Comparison of ENCODE assay signal across 8 cellular contexts in genomic region chr22:23520875-23521441, GRCh38.
DNase-seq lines count a peak whose midpoint lies in the region; ATAC-seq, FAIRE-seq and TF ChIP-seq lines count a peak whose summit lies in the region.

No MANE protein-coding gene starts in this region.

- H3K36me3 ChIP-seq in HUES48 (ENCODE audit: control insufficient read depth, insufficient read depth, low read length) = no peaks in the 10 kb centered on the region

- H3K9me3 ChIP-seq in HUES48 (ENCODE audit: control insufficient read depth, insufficient read depth, low read length) = no peaks in the 10 kb centered on the region

- FAIRE-seq in D721Med (lab: Jason Lieb, UNC) = no peak

- H3K27me3 Mint-ChIP-seq in stimulated activated naive B cell treated with anti-CD40 and anti-IgM and Interleukin-4, amounts not matched to agents 10 μg/mL and 1 μg/mL and 100 μg/mL, for 72 hours = peaks cover 23 to 27% of the 10 kb centered on the region in 2 donors

- H3K4me1 ChIP-seq in HUES48 (ENCODE audit: control insufficient read depth, insufficient read depth, low read length) = peaks cover 10% of the 10 kb centered on the region

- peak overlapping the region; percentile 90 for H3K27ac ChIP-seq in HUES48 (ENCODE audit: low read depth, low read length)

- H3K27ac Mint-ChIP-seq in stimulated activated naive B cell treated with anti-CD40 and anti-IgM and Interleukin-4, amounts not matched to agents 10 μg/mL and 1 μg/mL and 100 μg/mL, for 72 hours = no peak overlapping the region

- no peaks in the 10 kb centered on the region for H3K9me3 Mint-ChIP-seq in stimulated activated naive B cell treated with anti-CD40 and anti-IgM and Interleukin-4, amounts not matched to agents 10 μg/mL and 1 μg/mL and 100 μg/mL, for 72 hours

- H3K36me3 Mint-ChIP-seq in stimulated activated naive B cell treated with anti-CD40 and anti-IgM and Interleukin-4, amounts not matched to agents 10 μg/mL and 1 μg/mL and 100 μg/mL, for 72 hours = no peaks in the 10 kb centered on the region

- peaks cover 0 to 5% of the 10 kb centered on the region in 2 donors for H3K4me1 Mint-ChIP-seq in stimulated activated naive B cell treated with anti-CD40 and anti-IgM and Interleukin-4, amounts not matched to agents 10 μg/mL and 1 μg/mL and 100 μg/mL, for 72 hours

- peaks cover 57% of the 10 kb centered on the region for H3K27me3 ChIP-seq in HUES48 (ENCODE audit: control insufficient read depth, insufficient read depth, low read length)

- in situ Hi-C loops in astrocyte of the spinal cord (cut with HindIII; ENCODE audit: low sequenced_read_pairs) = no loop called here

- peak overlapping the region; percentile 57 to 68 for H3K4me3 Mint-ChIP-seq in stimulated activated naive B cell treated with anti-CD40 and anti-IgM and Interleukin-4, amounts not matched to agents 10 μg/mL and 1 μg/mL and 100 μg/mL, for 72 hours

- DNase-seq in AG09309 (ENCODE audit: low read depth) = no peak
- DNase-seq in astrocyte of the spinal cord (ENCODE audit: low read depth, low spot score) = peak; percentile 46
- peak; percentile 52 for DNase-seq in iPS-NIHi11 (ENCODE audit: low spot score)
- DNase-seq in stimulated activated naive B cell treated with anti-CD40 and anti-IgM and Interleukin-4, amounts not matched to agents 10 μg/mL and 1 μg/mL and 100 μg/mL, for 72 hours = no peak
- DNase-seq in D721Med (ENCODE audit: insufficient read length, low spot score) = no peak
- DNase-seq in CD1c-positive myeloid dendritic cell (ENCODE audit: extremely low spot score) = no peak

- H3K9ac ChIP-seq in HUES48 (ENCODE audit: low read depth, low read length) = peak overlapping the region; percentile 67

- H3K4me3 ChIP-seq in AG09309 (ENCODE audit: control insufficient read depth, low read depth, low read length) (peak overlapping the region; percentile 45), HUES48 (ENCODE audit: low read depth, low read length) (peak overlapping the region; percentile 58), astrocyte of the spinal cord (ENCODE audit: low read depth, low read length) (peak overlapping the region; percentile 22)

- ATAC-seq in stimulated activated naive B cell treated with anti-CD40 and anti-IgM and Interleukin-4, amounts not matched to agents 10 μg/mL and 1 μg/mL and 100 μg/mL, for 72 hours (replicated peaks) = no peak
- no peak for ATAC-seq in HG03469 (IDR thresholded peaks at IDR 0.05; ENCODE audit: unreplicated experiment)

- TF ChIP-seq CTCF in AG09309 (IDR thresholded peaks at IDR 0.05; ENCODE audit: control insufficient read depth, insufficient read depth, low read depth, low read length, missing control alignments) (no peak), astrocyte of the spinal cord (IDR thresholded peaks at IDR 0.05; ENCODE audit: low read depth, low read length) (no peak), D721Med (IDR thresholded peaks at IDR 0.05; ENCODE audit: insufficient read depth, missing control alignments) (no peak)

Comparison
In these comparisons a context has a peak if more than half of its experiments do, and no peak if none do; other contexts are left out.
1. DNase-seq: peak in astrocyte of the spinal cord (single experiment) and iPS-NIHi11 (single experiment); none in AG09309 (single experiment), stimulated activated naive B cell treated with anti-CD40 and anti-IgM and Interleukin-4, amounts not matched to agents 10 μg/mL and 1 μg/mL and 100 μg/mL, for 72 hours (single experiment), D721Med (single experiment) and CD1c-positive myeloid dendritic cell (single experiment).
2. Peak in every context shown above with its lines, with median percentiles within 50 percentile points of each other: H3K4me3 ChIP-seq.